In the genomic region with DNA sequence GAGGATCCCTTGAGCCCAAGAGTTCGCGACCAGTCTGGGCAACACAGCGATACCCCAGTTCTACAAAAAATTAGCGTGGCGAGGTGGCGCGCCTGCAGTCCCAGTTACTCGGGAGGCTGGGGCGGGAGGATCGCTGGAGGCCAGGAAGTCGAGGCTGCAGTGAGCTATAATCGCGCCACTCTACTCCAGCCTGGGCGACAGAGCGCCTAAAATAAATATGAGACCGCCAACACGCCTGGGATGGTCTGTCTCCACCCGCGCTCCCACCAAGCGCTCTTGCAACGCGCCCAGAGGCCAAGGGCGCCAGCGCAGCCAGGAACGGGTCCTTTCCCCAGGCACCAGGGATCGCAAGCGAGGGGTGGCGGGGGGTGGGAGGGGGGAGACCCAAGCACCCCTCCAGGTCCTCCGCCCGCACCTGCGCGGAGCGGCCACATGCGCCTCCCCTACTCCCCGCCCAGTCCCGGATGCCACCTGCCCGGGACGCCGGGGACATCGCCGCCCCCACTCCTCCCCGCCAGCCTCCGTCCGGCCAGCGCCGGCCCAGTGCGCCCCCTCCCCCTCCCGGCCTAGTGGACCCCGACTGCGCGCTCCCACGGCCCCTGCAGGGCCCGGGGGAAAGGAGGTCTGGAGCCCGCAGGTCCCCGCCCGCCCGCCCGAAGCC, we compare ENCODE assay signal across 8 cellular contexts. TPM values are rescaled to one million over a fixed set of nuclear protein-coding genes. Genes with fewer than 3 reads are reported as not detected.
DNase-seq lines count a peak whose midpoint lies in the region; ATAC-seq lines count a peak whose summit lies in the region.

No MANE protein-coding gene starts in this region.

- peak overlapping the region; percentile 86 for H3K4me3 ChIP-seq in mucosa of stomach (ENCODE audit: low read length)
- peak overlapping the region; percentile 87 for H3K4me3 ChIP-seq in urinary bladder (ENCODE audit: low read depth, low read length)

- CTCF ChIA-PET in T-cell (lab: Charles Lee): no interaction called here

- ATAC-seq in Right ventricle myocardium inferior (peak; percentile 17), HG03135 (IDR thresholded peaks at IDR 0.05; ENCODE audit: unreplicated experiment) (peak; percentile 44), T-cell (replicated peaks in 1 of 4) (peak; percentile 70 to 80 (median 72))

- no peaks in the 10 kb centered on the region for H3K36me3 Mint-ChIP-seq in T-cell

- no peak overlapping the region for H3K27ac ChIP-seq in urinary bladder (ENCODE audit: low read depth)

- peaks cover 3% of the 10 kb centered on the region for H3K27me3 ChIP-seq in mucosa of stomach (ENCODE audit: control insufficient read depth, insufficient read depth, low read length)

- 2% methylated on average over 57 of the region's 58 CpGs for whole genome bisulfite sequencing in urinary bladder

- H3K36me3 ChIP-seq in mucosa of stomach (ENCODE audit: control insufficient read depth, insufficient read depth, low read length) (no peaks in the 10 kb centered on the region), urinary bladder (ENCODE audit: insufficient read depth) (no peaks in the 10 kb centered on the region)

- H3K4me1 ChIP-seq in mucosa of stomach (ENCODE audit: control insufficient read depth, insufficient read depth, low read length): peaks cover 14% of the 10 kb centered on the region
- H3K4me1 ChIP-seq in urinary bladder (ENCODE audit: insufficient read depth): no peaks in the 10 kb centered on the region

- POLR2A ChIA-PET in T-cell (lab: Charles Lee): interaction anchor here in 1 of 2 donors (0.5 kb wide), 1 partner anchor 826 kb away, joined by 4 read pairs; no protein-coding TSS in a partner anchor

- no peak overlapping the region for H3K27ac Mint-ChIP-seq in T-cell

- peaks cover 0 to 5% (median 5%) of the 10 kb centered on the region in 3 donors for H3K4me1 Mint-ChIP-seq in T-cell

- no peak for DNase-seq in Right ventricle myocardium inferior (ENCODE audit: missing footprints)
- DNase-seq in cardiac septum (ENCODE audit: low spot score): no peak
- peak in 10 of 34 experiments; percentile 2 to 16 (median 8) for DNase-seq in T-cell
- DNase-seq in dermis blood vessel endothelial cell: peak; percentile 12
- DNase-seq in NCI-H187 (lab: John Stamatoyannopoulos, UW): no peak

- peak overlapping the region; percentile 89 for H3K9ac ChIP-seq in mucosa of stomach (ENCODE audit: low read length)

- peaks cover 18 to 45% of the 10 kb centered on the region in 2 donors for H3K27me3 Mint-ChIP-seq in T-cell

- intact Hi-C loops in Right ventricle myocardium inferior (cut with DNase I) (no loop called here), cardiac septum (cut with DNase I) (no loop called here)

- H3K9me3 Mint-ChIP-seq in T-cell: no peaks in the 10 kb centered on the region

- H3K4me3 Mint-ChIP-seq in T-cell: peak overlapping the region; percentile 53 to 72 (median 60)

- H3K9me3 ChIP-seq in mucosa of stomach (ENCODE audit: control insufficient read depth, low read length): no peaks in the 10 kb centered on the region

RNA-seq across cellular contexts. Expression of a gene that starts 0.4 kb away (rescaled TPM):
- 3.0 TPM for total RNA-seq in Right ventricle myocardium inferior
- 0.67 TPM for total RNA-seq in cardiac septum
- total RNA-seq in T-cell: under 1 TPM; 0.16 to 0.66 (median 0.33) TPM
- total RNA-seq in dermis blood vessel endothelial cell: 8.0 and 13.4 TPM in 2 replicates
- total RNA-seq in urinary bladder: 3.5 TPM
- 1.8 TPM for polyA plus RNA-seq in urinary bladder

RNA-seq across cellular contexts. Expression of a gene that starts 16.7 kb away (rescaled TPM):
- total RNA-seq in Right ventricle myocardium inferior (6.5 TPM), cardiac septum (5.2 TPM), T-cell (10 to 100 TPM; 11.8 to 17.6 (median 14.3) TPM), dermis blood vessel endothelial cell (4.8 and 5.9 TPM in 2 replicates), urinary bladder (9.3 TPM)
- 6.4 TPM for polyA plus RNA-seq in urinary bladder

Comparison
In these comparisons a context has a peak if more than half of its experiments do, and no peak if none do; other contexts are left out.
1. ATAC-seq: peak in every context shown above with its lines; median percentile 72 in T-cell; 44 in HG03135; 17 in Right ventricle myocardium inferior.